Comparison of ENCODE assay signal across 22 cellular contexts in genomic region chr2:51697095-51697494, GRCh38.
DNase-seq lines count a peak whose midpoint lies in the region; ATAC-seq and TF ChIP-seq lines count a peak whose summit lies in the region.
"Had no signal": no experiment of that assay in that cellular context is flagged by ENCODE, and none has a peak within 500 bp of the region (broad histone marks: within the 10 kb centered on the region; RNA-seq: fewer than 3 reads in every experiment).

No MANE protein-coding gene starts in this region.

- TF ChIP-seq CTCF in brain microvascular endothelial cell (IDR thresholded peaks at IDR 0.05; ENCODE audit: low read depth, low read length, missing control alignments) = no peak

- in situ Hi-C loops in brain microvascular endothelial cell (cut with HindIII; ENCODE audit: low pct_ligation_motif_present, low sequenced_read_pairs) = no loop called here

- H3K27ac ChIP-seq in brain microvascular endothelial cell = no peak overlapping the region
- H3K27ac ChIP-seq: prostate gland, uterus had no signal

- ATAC-seq in GM19372 (IDR thresholded peaks at IDR 0.05; ENCODE audit: low read depth, unreplicated experiment) = peak; percentile 78
- ATAC-seq in left lobe of liver = peak; percentile 96
- no peak for ATAC-seq in GM18519 (IDR thresholded peaks at IDR 0.05; ENCODE audit: low FRiP score, unreplicated experiment)
- ATAC-seq in HG02884 (IDR thresholded peaks at IDR 0.05; ENCODE audit: unreplicated experiment) = no peak
- ATAC-seq: activated naive CD4-positive, alpha-beta T cell treated with anti-CD3 and anti-CD28 coated beads, Interleukin-2, amount 50 U/mL, for 72 hours; stimulated activated memory B cell treated with anti-CD40 and anti-IgM and Interleukin-4, amounts not matched to agents 10 μg/mL and 1 μg/mL and 100 μg/mL, for 72 hours had no signal

- no peaks in the 10 kb centered on the region for H3K27me3 ChIP-seq in brain microvascular endothelial cell (replicated peaks)
- H3K27me3 ChIP-seq: uterus had no signal

- no peaks in the 10 kb centered on the region for H3K36me3 ChIP-seq in brain microvascular endothelial cell (replicated peaks)
- H3K36me3 ChIP-seq: prostate gland, uterus had no signal

- peak; percentile 6 for DNase-seq in brain microvascular endothelial cell
- DNase-seq in left lobe of liver (ENCODE audit: low spot score) = no peak
- DNase-seq in occipital lobe (lab: John Stamatoyannopoulos, UW) = no peak
- DNase-seq in cortex of kidney (lab: John Stamatoyannopoulos, UW) = no peak
- DNase-seq: activated CD4-positive, alpha-beta memory T cell treated with anti-CD3 and anti-CD28 coated beads for 36 hours; CD4-positive, CD25-positive, alpha-beta regulatory T cell; dermis blood vessel endothelial cell; DMS 273 treated with DMSO at 0.1 percent for 48 hours; EL; Kasumi-1; NCI-H146; NCI-H510A; OCI-M1; stimulated activated CD4-positive, alpha-beta T cell treated with anti-CD3 and anti-CD28 coated beads, Interleukin-4, amount 100 ng/mL, for 4 hours; uterus had no signal

- H3K4me3 ChIP-seq in brain microvascular endothelial cell (ENCODE audit: low read depth, low read length) = no peak overlapping the region
- H3K4me3 ChIP-seq: lung, prostate gland, uterus had no signal

Comparison
In these comparisons a context has a peak if more than half of its experiments do, and no peak if none do; other contexts are left out.
1. ATAC-seq: peak in GM19372 (single experiment) and left lobe of liver (single experiment); none in GM18519 (single experiment) and HG02884 (single experiment).